In the genomic region with DNA sequence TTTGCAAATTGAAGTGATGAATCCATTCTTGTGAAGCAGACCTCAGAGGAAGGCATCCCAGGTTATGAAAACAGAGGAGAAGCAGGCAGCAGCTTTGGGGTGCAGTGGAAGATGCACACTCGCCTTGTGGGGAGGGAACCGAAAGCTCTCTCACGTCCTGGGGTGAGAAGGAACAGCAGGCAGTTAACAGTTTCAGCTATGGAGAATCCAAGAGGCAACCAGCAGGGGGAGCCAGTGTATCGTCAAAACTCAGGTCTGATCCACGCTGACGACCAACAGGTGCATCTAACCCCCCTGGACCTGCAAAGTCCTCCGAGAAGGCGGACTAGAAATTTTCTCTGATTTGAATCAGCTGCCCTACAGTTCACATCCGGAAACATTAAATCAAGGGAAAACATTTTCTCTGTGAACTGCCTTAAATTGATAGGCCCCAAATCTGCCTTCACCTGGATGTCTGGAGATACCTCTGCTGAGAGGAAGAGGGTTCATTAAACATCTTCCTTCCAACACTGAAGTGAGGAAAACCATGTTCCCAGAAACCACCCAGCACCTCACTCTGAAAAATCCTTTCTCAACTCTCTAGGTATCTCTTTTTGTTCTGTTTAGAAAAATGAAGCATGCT, we compare ENCODE assay signal across 8 cellular contexts.
DNase-seq lines count a peak whose midpoint lies in the region; ATAC-seq and TF ChIP-seq lines count a peak whose summit lies in the region.

No MANE protein-coding gene starts in this region.

- intact Hi-C loops in right cardiac atrium (cut with DNase I) = loop anchor here in 2 of 4 donors (5.0 kb wide), 1 partner anchor 114 kb away; no protein-coding TSS in a partner anchor
- intact Hi-C loops in gastrocnemius medialis (cut with DNase I; ENCODE audit: low total_unique reads) = loop anchor here (2.0 to 5.0 kb wide), 2 partner anchors 114 to 269 kb away; no protein-coding TSS in a partner anchor

- DNase-seq in HAP-1 (ENCODE audit: low spot score in 2 of 2) (peak; percentile 39 to 80), LoVo (ENCODE audit: low spot score) (peak; percentile 60), SKM-1 (lab: John Stamatoyannopoulos, UW; ENCODE audit: unreplicated experiment) (peak; percentile 3), amniotic epithelial cell (ENCODE audit: low read depth) (peak; percentile 52), right cardiac atrium (peak; percentile 50 to 78 (median 70)), gastrocnemius medialis (peak; percentile 35 to 54), NCI-H446 treated with DMSO at 0.1 percent for 48 hours (lab: John Stamatoyannopoulos, UW) (no peak)

- H3K4me1 ChIP-seq in HAP-1 = no peaks in the 10 kb centered on the region
- no peaks in the 10 kb centered on the region for H3K4me1 ChIP-seq in right cardiac atrium (ENCODE audit: control insufficient read depth, insufficient read depth, low read length)
- no peaks in the 10 kb centered on the region for H3K4me1 ChIP-seq in gastrocnemius medialis

- in situ Hi-C loops in HAP-1 (cut with MboI; ENCODE audit: low sequenced_read_pairs) (no loop called here), gastrocnemius medialis (cut with MboI; ENCODE audit: low sequenced_read_pairs in 4 of 4) (loop anchor here in 2 of 4 donors (5.0 to 25.0 kb wide), 2 partner anchors 104 to 259 kb away; no protein-coding TSS in a partner anchor)

- H3K36me3 ChIP-seq in HAP-1 (replicated peaks) (no peaks in the 10 kb centered on the region), gastrocnemius medialis (no peaks in the 10 kb centered on the region)

- H3K27ac ChIP-seq in right cardiac atrium (ENCODE audit: low read length) = no peak overlapping the region
- H3K27ac ChIP-seq in gastrocnemius medialis = no peak overlapping the region

- no peak for TF ChIP-seq POLR2A in gastrocnemius medialis (IDR thresholded peaks at IDR 0.05)

- WGBS in right cardiac atrium = 17% methylated on average over 9 of the region's 9 CpGs

- H3K9me3 ChIP-seq in HAP-1 = no peaks in the 10 kb centered on the region
- no peaks in the 10 kb centered on the region for H3K9me3 ChIP-seq in right cardiac atrium (ENCODE audit: control insufficient read depth, low read length)
- no peaks in the 10 kb centered on the region for H3K9me3 ChIP-seq in gastrocnemius medialis

- no peaks in the 10 kb centered on the region for H3K27me3 ChIP-seq in HAP-1 (ENCODE audit: low read depth)
- no peaks in the 10 kb centered on the region for H3K27me3 ChIP-seq in right cardiac atrium (ENCODE audit: control insufficient read depth, insufficient read depth)
- H3K27me3 ChIP-seq in gastrocnemius medialis = no peaks in the 10 kb centered on the region

- TF ChIP-seq CTCF in GM12875 (IDR thresholded peaks at IDR 0.05; ENCODE audit: borderline replicate concordance, insufficient read depth, low read depth, low read length) = peak; percentile 72
- peak; percentile 39 to 75 (median 64) for TF ChIP-seq CTCF in gastrocnemius medialis (IDR thresholded peaks at IDR 0.05 in 4 of 5, conservative IDR thresholded peaks at IDR 0.05 in 1 of 5)

- H3K4me3 ChIP-seq in GM12875 (ENCODE audit: low read depth, low read length) (no peak overlapping the region), HAP-1 (no peak overlapping the region), right cardiac atrium (ENCODE audit: low read length) (no peak overlapping the region), gastrocnemius medialis (no peak overlapping the region)

- ATAC-seq in right cardiac atrium = peak; percentile 54 to 73
- peak; percentile 60 to 90 for ATAC-seq in gastrocnemius medialis
